8 cellular contexts compared by ENCODE assay signal in genomic region chr9:12775963-12776774, GRCh38. TPM values are rescaled to one million over a fixed set of nuclear protein-coding genes. Genes with fewer than 3 reads are reported as not detected.
DNase-seq lines count a peak whose midpoint lies in the region; ATAC-seq and TF ChIP-seq lines count a peak whose summit lies in the region.

No MANE protein-coding gene starts in this region.

- H3K27ac ChIP-seq in angular gyrus (ENCODE audit: low read depth, low read length) (peak overlapping the region; percentile 96), trophoblast cell (ENCODE audit: low read depth, low read length) (peak overlapping the region; percentile 82)

- H4K12ac ChIP-seq in trophoblast cell (ENCODE audit: low read depth, low read length) = peak overlapping the region; percentile 41

- H3K4me1 ChIP-seq in trophoblast cell (ENCODE audit: control insufficient read depth in 1 of 2, insufficient read depth in 2 of 2, low read length in 2 of 2) = peaks cover 0 to 3% of the 10 kb centered on the region in 2 experiments

- H3K18ac ChIP-seq in trophoblast cell (ENCODE audit: low read length) = peak overlapping the region; percentile 58

- H4K8ac ChIP-seq in trophoblast cell (ENCODE audit: low read depth, low read length) = peak overlapping the region; percentile 75

- H2AFZ ChIP-seq in trophoblast cell (ENCODE audit: insufficient read depth, low read length, poor library complexity) = peak overlapping the region; percentile 59

- H3K36me3 ChIP-seq in trophoblast cell (ENCODE audit: control insufficient read depth in 1 of 2, insufficient read depth in 2 of 2, low read length in 2 of 2) = no peaks in the 10 kb centered on the region

- H2BK12ac ChIP-seq in trophoblast cell (ENCODE audit: low read length) = no peak overlapping the region

- peak overlapping the region; percentile 36 for H2BK5ac ChIP-seq in trophoblast cell (ENCODE audit: low read depth, low read length, poor library complexity)

- H2BK120ac ChIP-seq in trophoblast cell (ENCODE audit: insufficient read depth, low read length, poor library complexity) = peak overlapping the region; percentile 13

- DNase-seq in AG04449 (ENCODE audit: low read depth, low spot score) (no peak), NCI-H345 (lab: John Stamatoyannopoulos, UW) (peak; percentile 85), left ventricle myocardium superior (peak; percentile 84), trophoblast cell (peak; percentile 76 to 83)

- H3K27me3 ChIP-seq in trophoblast cell (ENCODE audit: insufficient read depth, low read length) = no peaks in the 10 kb centered on the region

- H3K79me1 ChIP-seq in trophoblast cell (ENCODE audit: low read length) = peaks cover 10% of the 10 kb centered on the region

- H3K9me3 ChIP-seq in trophoblast cell (ENCODE audit: insufficient read depth, low read depth, low read length) = no peaks in the 10 kb centered on the region

- H3K4me3 ChIP-seq in AG04449 (ENCODE audit: low read depth, low read length) (peak overlapping the region; percentile 85), trophoblast cell (ENCODE audit: low read depth, low read length) (peak overlapping the region; percentile 96)

- H3K23ac ChIP-seq in trophoblast cell (ENCODE audit: low read length) = no peak overlapping the region

- no peak overlapping the region for H2AK5ac ChIP-seq in trophoblast cell (ENCODE audit: low read length)

- POLR2A ChIA-PET in AG04449 (lab: Yijun Ruan, JAX) = interaction anchor here (0.8 to 1.2 kb wide), 6 partner anchors 10 to 108 kb away, joined by 3 to 7 read pairs (median 3); no protein-coding TSS in a partner anchor

- H3K14ac ChIP-seq in trophoblast cell (ENCODE audit: low read length) = peak overlapping the region; percentile 40

- TF ChIP-seq CTCF in AG04449 (IDR thresholded peaks at IDR 0.05; ENCODE audit: insufficient read depth, low read length, missing control alignments) = peak; percentile 72

- ATAC-seq in GM18858 (IDR thresholded peaks at IDR 0.05; ENCODE audit: unreplicated experiment) = peak; percentile 90
- peak; percentile 76 for ATAC-seq in HG03159 (IDR thresholded peaks at IDR 0.05; ENCODE audit: unreplicated experiment)
- ATAC-seq in left ventricle myocardium superior = peak; percentile 95
- ATAC-seq in GM19324 (IDR thresholded peaks at IDR 0.05; ENCODE audit: low FRiP score, unreplicated experiment) = no peak

- peaks cover 4% of the 10 kb centered on the region for H3K79me2 ChIP-seq in trophoblast cell (ENCODE audit: control insufficient read depth, insufficient read depth, low read length, poor library complexity)

- H3K9ac ChIP-seq in trophoblast cell (ENCODE audit: low read length) = peak overlapping the region; percentile 89

- H4K91ac ChIP-seq in trophoblast cell (ENCODE audit: low read depth, low read length) = peak overlapping the region; percentile 52

- peak overlapping the region; percentile 98 for H3K4me2 ChIP-seq in trophoblast cell (ENCODE audit: low read length)

- CTCF ChIA-PET in AG04449 (lab: Yijun Ruan, JAX) = interaction anchor here (0.9 to 5.5 kb wide), 26 partner anchors 8 to 137 kb away, joined by 3 to 32 read pairs (median 5); no protein-coding TSS in a partner anchor

- intact Hi-C loops in left ventricle myocardium superior (cut with micrococcal nuclease) = loop anchor here (10.0 kb wide), 1 partner anchor 51 kb away; no protein-coding TSS in a partner anchor

- H3K4ac ChIP-seq in trophoblast cell (ENCODE audit: low read depth, low read length) = peak overlapping the region; percentile 33

- WGBS in trophoblast cell (ENCODE audit: extremely low coverage, insufficient coverage, insufficient read length) = no CpG with 5 or more reads among the region's 34 CpGs

RNA-seq across cellular contexts. Expression of gene LURAP1L, which starts 1.3 kb away (rescaled TPM):
- 2.4 TPM for total RNA-seq in left ventricle myocardium superior
- 81.8 and 92.1 TPM in 2 replicates for polyA plus RNA-seq in trophoblast cell (2013)
